8 cellular contexts compared by ENCODE assay signal in the genomic region with DNA sequence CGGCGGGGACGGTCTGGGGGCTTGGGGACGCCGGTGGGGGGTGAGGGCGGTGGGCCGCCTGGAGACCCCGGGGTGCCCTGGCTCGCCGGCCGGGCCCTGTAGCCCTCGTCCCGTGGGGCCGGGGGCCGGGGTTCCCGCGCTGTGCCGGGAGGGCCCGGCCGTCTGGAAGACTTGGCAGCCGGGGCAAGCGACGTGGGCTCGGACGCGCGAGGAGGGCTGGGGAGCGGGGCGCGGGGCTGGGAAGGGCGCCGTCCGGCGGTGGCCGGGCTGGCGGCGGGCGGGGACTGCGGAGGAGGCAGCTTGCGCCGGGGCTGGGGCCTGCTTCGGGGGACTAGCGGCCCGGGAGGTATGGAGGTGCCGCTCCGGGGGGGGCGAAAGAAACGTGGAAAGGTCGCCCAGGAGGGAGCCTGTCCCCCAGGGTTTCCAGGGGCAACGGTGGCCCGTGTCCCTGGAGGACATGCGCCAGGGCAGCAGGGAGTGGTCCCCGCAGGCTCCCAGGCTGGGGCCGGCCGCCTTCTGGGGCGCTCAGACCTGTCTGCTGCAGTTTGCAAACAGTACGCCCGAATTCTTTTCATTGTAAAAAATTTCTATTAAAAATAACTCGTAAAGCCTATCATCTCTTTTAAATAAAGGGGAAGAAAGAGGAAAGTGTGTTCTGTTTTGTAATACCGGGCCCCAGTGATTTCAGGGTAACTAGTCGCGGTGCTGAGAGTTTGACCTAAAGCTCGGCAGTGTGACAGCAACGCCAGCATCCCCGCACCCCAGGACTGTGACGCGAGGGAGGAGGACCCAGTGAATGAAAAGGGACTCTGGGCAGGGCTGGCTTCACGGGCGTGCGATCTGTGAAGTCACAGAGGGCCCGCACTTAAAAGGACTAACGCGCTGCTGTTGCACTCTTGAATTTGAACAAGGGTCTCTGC. TPM values are rescaled to one million over a fixed set of nuclear protein-coding genes. Genes with fewer than 3 reads are reported as not detected.
A peak's percentile ranks its signal among the peaks of the same experiment; 100 is the strongest.
DNase-seq lines count a peak whose midpoint lies in the region; ATAC-seq and TF ChIP-seq lines count a peak whose summit lies in the region.

No MANE protein-coding gene starts in this region.

- 3 to 5% methylated on average over 45 to 51 of the region's 73 CpGs for WGBS in tibial nerve, 2 donors

- POLR2A ChIA-PET in AG04449 (lab: Yijun Ruan, JAX) = interaction anchor here (0.7 to 1.0 kb wide), 3 partner anchors 28 to 169 kb away, joined by 3 read pairs; no protein-coding TSS in a partner anchor

- H3K4me1 ChIP-seq in tibial nerve = peaks cover 0 to 36% (median 8%) of the 10 kb centered on the region in 4 donors

- peak overlapping the region; percentile 71 for H3K4me3 ChIP-seq in AG04449 (ENCODE audit: low read depth, low read length)
- peak overlapping the region; percentile 55 to 97 (median 80) for H3K4me3 ChIP-seq in tibial nerve

- no peaks in the 10 kb centered on the region for H3K36me3 ChIP-seq in tibial nerve

- DNase-seq in AG04449 (ENCODE audit: low read depth, low spot score) = no peak
- peak; percentile 44 for DNase-seq in RPMI7951 (ENCODE audit: low read depth)
- peak; percentile 59 for DNase-seq in activated naive CD4-positive, alpha-beta T cell treated with Interleukin-2 at 50 U/mL for 16 hours
- DNase-seq in glomerular visceral epithelial cell (ENCODE audit: extremely low spot score) = peak; percentile 68
- DNase-seq in occipital lobe (lab: John Stamatoyannopoulos, UW) = peak; percentile 55
- peak; percentile 60 to 70 for DNase-seq in tibial nerve (ENCODE audit: low spot score in 2 of 2)

- H3K9me3 ChIP-seq in tibial nerve = no peaks in the 10 kb centered on the region

- peak in 1 of 2 donors; percentile 47 for TF ChIP-seq POLR2A in tibial nerve (IDR thresholded peaks at IDR 0.05)

- H3K27ac ChIP-seq in tibial nerve = peak overlapping the region; percentile 91 to 97 (median 94)

- no peak for TF ChIP-seq CTCF in AG04449 (IDR thresholded peaks at IDR 0.05; ENCODE audit: insufficient read depth, low read length, missing control alignments)
- TF ChIP-seq CTCF in tibial nerve (IDR thresholded peaks at IDR 0.05) = peak in 1 of 5 experiments; percentile 24

- no peaks in the 10 kb centered on the region for H3K27me3 ChIP-seq in tibial nerve

- peak; percentile 56 for ATAC-seq in GM18907 (IDR thresholded peaks at IDR 0.05; ENCODE audit: unreplicated experiment)
- ATAC-seq in HG03135 (IDR thresholded peaks at IDR 0.05; ENCODE audit: unreplicated experiment) = peak; percentile 41

- TF ChIP-seq EP300 in tibial nerve (IDR thresholded peaks at IDR 0.05) = peak in 1 of 2 donors; percentile 72

- CTCF ChIA-PET in AG04449 (lab: Yijun Ruan, JAX) = interaction anchor here (0.9 to 6.7 kb wide), 20 partner anchors 8 to 203 kb away, joined by 3 to 46 read pairs (median 6); no protein-coding TSS in a partner anchor

RNA-seq across cellular contexts. Expression of a gene that starts 0.8 kb away (rescaled TPM):
- 57.0 and 70.5 TPM in 2 replicates for total RNA-seq in RPMI7951 (2014; rRNA removed; shearing (Covaris generic))
- 174 TPM for total RNA-seq in occipital lobe
- 10 to 100 TPM; 45.7 to 77.9 (median 46.6) TPM for total RNA-seq in tibial nerve
